8 cellular contexts compared by ENCODE assay signal in the genomic region with DNA sequence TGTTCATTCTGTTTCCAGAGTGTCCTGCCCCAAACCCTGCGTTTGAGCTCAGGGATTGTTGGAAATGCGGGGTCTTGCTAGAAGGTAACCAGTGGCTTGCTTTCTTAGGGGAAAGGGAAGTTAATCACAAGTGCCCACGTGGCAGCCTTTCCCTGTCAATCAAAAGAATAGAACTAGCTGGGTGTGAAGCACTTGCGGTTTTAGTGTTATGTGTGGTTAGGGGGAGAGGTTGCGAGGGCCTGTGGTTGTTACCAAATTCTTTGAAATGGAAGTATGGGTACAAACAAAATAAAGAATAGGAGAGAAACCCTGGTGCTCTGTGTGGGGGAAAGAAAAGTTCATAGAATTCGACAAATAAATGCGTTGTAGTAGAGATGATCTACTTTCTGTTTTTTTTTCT.
DNase-seq lines count a peak whose midpoint lies in the region; ATAC-seq and TF ChIP-seq lines count a peak whose summit lies in the region.

No MANE protein-coding gene starts in this region.

- BruUV-seq in Panc1 (replicated peaks; lab: Mats Ljungman, UMichigan) = no TSS peak

- in situ Hi-C loops in Panc1 (cut with HindIII; ENCODE audit: low pct_unique_long_range_greater_than_20kb, low sequenced_read_pairs) = no loop called here

- peak; percentile 29 for ATAC-seq in GM18508 (IDR thresholded peaks at IDR 0.05; ENCODE audit: insufficient read depth, unreplicated experiment)
- ATAC-seq in HG02938 (IDR thresholded peaks at IDR 0.05; ENCODE audit: unreplicated experiment) = peak; percentile 25
- ATAC-seq in Panc1 = no peak

- CTCF ChIA-PET in Panc1 (lab: Charles Lee) = no interaction called here

- H3K27me3 ChIP-seq in Panc1 (ENCODE audit: control insufficient read depth, insufficient read depth, low read length) = no peaks in the 10 kb centered on the region

- no peaks in the 10 kb centered on the region for H3K9me3 ChIP-seq in Panc1 (ENCODE audit: control insufficient read depth, insufficient read depth, low read depth, low read length)

- POLR2A ChIA-PET in Panc1 (lab: Charles Lee) = interaction anchor here (0.6 to 1.2 kb wide), 2 partner anchors 17 to 32 kb away, joined by 3 read pairs; no protein-coding TSS in a partner anchor

- DNase-seq in Panc1 (ENCODE audit: low read depth, low spot score) (no peak), mucosa of gallbladder (ENCODE audit: low spot score) (peak; percentile 55), cortex of kidney (lab: John Stamatoyannopoulos, UW) (no peak), cerebellar nuclear complex (lab: John Stamatoyannopoulos, UW) (no peak)
- peak; percentile 38 for DNase-seq in activated T-helper 9 cell treated with anti-CD3 and anti-CD28 coated beads, Interleukin-2, amount 50 U/mL, for 16 hours (ENCODE audit: low read depth)
- peak; percentile 50 for DNase-seq in stimulated activated naive CD4-positive, alpha-beta T cell treated with Interleukin-2 at 50 U/mL for 16 hours (lab: John Stamatoyannopoulos, UW)

- H3K4me1 ChIP-seq in Panc1 (ENCODE audit: control insufficient read depth, insufficient read depth, low read length) = peaks cover 58% of the 10 kb centered on the region

- TF ChIP-seq CTCF in Panc1 (IDR thresholded peaks at IDR 0.05) = no peak

- no peak overlapping the region for H3K4me3 ChIP-seq in Panc1 (ENCODE audit: low read depth in 2 of 2, low read length in 2 of 2)

- intact Hi-C loops in Panc1 (cut with micrococcal nuclease; ENCODE audit: unreplicated experiment) = no loop called here

- peak overlapping the region; percentile 29 for H3K27ac ChIP-seq in Panc1 (ENCODE audit: low read length)

- H3K36me3 ChIP-seq in Panc1 (ENCODE audit: control insufficient read depth, insufficient read depth, low read length) = no peaks in the 10 kb centered on the region; the same call in 1 of the 2 replicates

Comparison
In these comparisons a context has a peak if more than half of its experiments do, and no peak if none do; other contexts are left out.
1. DNase-seq: peak in activated T-helper 9 cell treated with anti-CD3 and anti-CD28 coated beads, Interleukin-2, amount 50 U/mL, for 16 hours (single experiment), mucosa of gallbladder (single experiment) and stimulated activated naive CD4-positive, alpha-beta T cell treated with Interleukin-2 at 50 U/mL for 16 hours (single experiment); none in Panc1 (single experiment), cortex of kidney (single experiment) and cerebellar nuclear complex (0 of 2).